Comparison of ENCODE assay signal across 11 cellular contexts in the genomic region with DNA sequence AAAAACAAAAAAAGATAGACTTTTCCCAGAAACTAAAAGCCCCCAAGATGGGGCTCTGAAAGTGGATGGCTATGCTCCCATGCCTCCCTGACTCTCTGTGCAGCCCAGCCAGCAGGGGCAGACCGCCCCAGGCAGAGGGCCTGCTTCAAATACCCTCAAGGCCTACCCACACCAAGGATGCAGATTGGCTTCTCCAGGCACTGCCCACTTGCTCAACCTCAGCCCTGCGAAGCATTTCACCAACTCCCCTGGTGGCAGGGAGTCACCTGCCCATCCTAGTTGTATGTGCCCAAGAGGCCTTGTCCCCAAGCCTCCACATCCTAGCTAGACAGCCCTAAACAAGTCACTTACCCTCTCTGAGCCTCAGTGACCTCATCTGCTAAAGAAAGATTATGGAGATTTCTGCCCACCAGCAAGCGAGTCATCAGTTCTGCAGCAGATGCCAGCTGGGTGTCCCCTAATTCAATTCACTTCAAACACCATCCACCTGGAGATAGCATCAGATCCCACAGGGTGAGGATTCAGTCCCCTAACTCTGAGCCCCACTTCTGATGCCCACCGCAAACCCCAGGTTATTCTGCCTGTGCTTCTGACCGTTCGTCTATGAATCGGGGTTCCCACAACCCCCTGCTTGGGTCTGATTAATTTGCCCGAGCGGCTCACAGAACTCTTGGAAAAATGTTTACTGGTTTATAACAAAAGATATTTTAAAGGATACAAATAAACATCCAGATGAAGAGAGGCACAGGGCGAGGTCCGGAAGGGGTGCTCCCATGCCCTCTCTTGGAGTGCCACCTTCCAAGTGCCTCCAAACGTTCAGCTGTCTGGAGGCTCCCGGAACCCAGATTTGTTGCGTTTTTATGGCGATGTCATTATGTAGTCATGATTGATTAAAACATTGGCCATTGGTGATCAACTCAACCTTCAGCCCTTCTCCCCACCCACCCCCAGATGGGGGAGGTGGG. TPM values are rescaled to one million over a fixed set of nuclear protein-coding genes. Genes with fewer than 3 reads are reported as not detected.
DNase-seq lines count a peak whose midpoint lies in the region; ATAC-seq and TF ChIP-seq lines count a peak whose summit lies in the region.
"Had no signal": no experiment of that assay in that cellular context is flagged by ENCODE, and none has a peak within 500 bp of the region (broad histone marks: within the 10 kb centered on the region; RNA-seq: fewer than 3 reads in every experiment).

No MANE protein-coding gene starts in this region.

- peak overlapping the region; percentile 36 to 37 for H3K4me3 Mint-ChIP-seq in activated T-cell treated with anti-CD3 and anti-CD28 coated beads, Interleukin-2, amount 50 U/mL, for 72 hours
- H3K4me3 Mint-ChIP-seq: CD14-positive monocyte; stimulated activated naive CD8-positive, alpha-beta T cell treated with anti-CD3 and anti-CD28 coated beads, Interleukin-15, amount 100 ng/mL, for 72 hours had no signal

- TF ChIP-seq CTCF in lower lobe of right lung (IDR thresholded peaks at IDR 0.05) = no peak
- no peak for TF ChIP-seq CTCF in uterus (IDR thresholded peaks at IDR 0.05)

- peak overlapping the region; percentile 87 for H3K27ac Mint-ChIP-seq in activated T-cell treated with anti-CD3 and anti-CD28 coated beads, Interleukin-2, amount 50 U/mL, for 72 hours

- H3K4me1 ChIP-seq in lower lobe of right lung (peaks cover 61% of the 10 kb centered on the region), uterus (no peaks in the 10 kb centered on the region)

- no peaks in the 10 kb centered on the region for H3K9me3 ChIP-seq in lower lobe of right lung
- H3K9me3 ChIP-seq in uterus = no peaks in the 10 kb centered on the region

- H3K36me3 ChIP-seq in lower lobe of right lung = no peaks in the 10 kb centered on the region
- no peaks in the 10 kb centered on the region for H3K36me3 ChIP-seq in uterus

- DNase-seq in left cardiac atrium (peak; percentile 8), left ventricle myocardium superior (no peak), lower lobe of right lung (peak; percentile 35), uterus (peak; percentile 7 to 12), germinal center (ENCODE audit: low spot score) (no peak), caudate nucleus (lab: John Stamatoyannopoulos, UW) (no peak)
- no peak for DNase-seq in activated T-cell treated with anti-CD3 and anti-CD28 coated beads, Interleukin-2, amount 50 U/mL, for 72 hours

- H3K9me3 Mint-ChIP-seq in activated T-cell treated with anti-CD3 and anti-CD28 coated beads, Interleukin-2, amount 50 U/mL, for 72 hours = no peaks in the 10 kb centered on the region
- H3K9me3 Mint-ChIP-seq: stimulated activated naive CD8-positive, alpha-beta T cell treated with anti-CD3 and anti-CD28 coated beads, Interleukin-15, amount 100 ng/mL, for 72 hours had no signal

- intact Hi-C loops in left cardiac atrium (cut with DNase I) = no loop called here
- intact Hi-C loops in left ventricle myocardium superior (cut with micrococcal nuclease) = no loop called here
- intact Hi-C loops in lower lobe of right lung (cut with DNase I) = no loop called here
- intact Hi-C loops in uterus (cut with DNase I; ENCODE audit: low total_unique reads) = no loop called here

- peaks cover 42% of the 10 kb centered on the region for H3K4me1 Mint-ChIP-seq in activated T-cell treated with anti-CD3 and anti-CD28 coated beads, Interleukin-2, amount 50 U/mL, for 72 hours (ENCODE audit: low read depth)

- TF ChIP-seq POLR2A in uterus (IDR thresholded peaks at IDR 0.05) = no peak

- H3K27me3 ChIP-seq in lower lobe of right lung (ENCODE audit: low read depth) (no peaks in the 10 kb centered on the region), uterus (no peaks in the 10 kb centered on the region)

- H3K27ac ChIP-seq in lower lobe of right lung (no peak overlapping the region), uterus (no peak overlapping the region), caudate nucleus (ENCODE audit: low read depth, low read length) (no peak overlapping the region)

- H3K4me3 ChIP-seq in lower lobe of right lung (no peak overlapping the region), uterus (no peak overlapping the region)
- H3K4me3 ChIP-seq: skin epidermis had no signal

- H3K36me3 Mint-ChIP-seq in activated T-cell treated with anti-CD3 and anti-CD28 coated beads, Interleukin-2, amount 50 U/mL, for 72 hours (ENCODE audit: insufficient read depth in 2 of 2) = no peaks in the 10 kb centered on the region
- H3K36me3 Mint-ChIP-seq: CD14-positive monocyte had no signal

- no peaks in the 10 kb centered on the region for H3K27me3 Mint-ChIP-seq in activated T-cell treated with anti-CD3 and anti-CD28 coated beads, Interleukin-2, amount 50 U/mL, for 72 hours (ENCODE audit: low read depth)
- H3K27me3 Mint-ChIP-seq: stimulated activated naive CD8-positive, alpha-beta T cell treated with anti-CD3 and anti-CD28 coated beads, Interleukin-15, amount 100 ng/mL, for 72 hours had no signal

- ATAC-seq in left cardiac atrium (no peak), left ventricle myocardium superior (no peak), lower lobe of right lung (no peak), GM19328 (IDR thresholded peaks at IDR 0.05; ENCODE audit: unreplicated experiment) (no peak)
- ATAC-seq in activated T-cell treated with anti-CD3 and anti-CD28 coated beads, Interleukin-2, amount 50 U/mL, for 72 hours (replicated peaks in 1 of 2) = peak; percentile 61 to 63
- ATAC-seq: stimulated activated naive CD8-positive, alpha-beta T cell treated with anti-CD3 and anti-CD28 coated beads, Interleukin-15, amount 100 ng/mL, for 72 hours had no signal

RNA-seq across cellular contexts. Expression of gene ZMIZ1, which starts 18.6 kb away (rescaled TPM):
- total RNA-seq in left cardiac atrium (10 to 100 TPM; 51.4 to 58.0 TPM), left ventricle myocardium superior (49.5 TPM), lower lobe of right lung (102 TPM), uterus (100 to 1,000 TPM in 1 of 4 donors, 10 to 100 TPM in 3; 18.7 to 188 (median 36.7) TPM)
- total RNA-seq in activated T-cell treated with anti-CD3 and anti-CD28 coated beads, Interleukin-2, amount 50 U/mL, for 72 hours = 10 to 100 TPM; 30.6 to 37.8 TPM

Comparison
In these comparisons a context has a peak if more than half of its experiments do, and no peak if none do; other contexts are left out.
1. DNase-seq: peak in left cardiac atrium (single experiment), lower lobe of right lung (single experiment) and uterus (2 of 2); none in left ventricle myocardium superior (single experiment), activated T-cell treated with anti-CD3 and anti-CD28 coated beads, Interleukin-2, amount 50 U/mL, for 72 hours (0 of 2), germinal center (single experiment) and caudate nucleus (0 of 61).
2. ATAC-seq: peak in activated T-cell treated with anti-CD3 and anti-CD28 coated beads, Interleukin-2, amount 50 U/mL, for 72 hours (2 of 2); none in left cardiac atrium (0 of 2), left ventricle myocardium superior (single experiment), lower lobe of right lung (0 of 2) and GM19328 (single experiment).